19 cellular contexts compared by ENCODE assay signal in the genomic region with DNA sequence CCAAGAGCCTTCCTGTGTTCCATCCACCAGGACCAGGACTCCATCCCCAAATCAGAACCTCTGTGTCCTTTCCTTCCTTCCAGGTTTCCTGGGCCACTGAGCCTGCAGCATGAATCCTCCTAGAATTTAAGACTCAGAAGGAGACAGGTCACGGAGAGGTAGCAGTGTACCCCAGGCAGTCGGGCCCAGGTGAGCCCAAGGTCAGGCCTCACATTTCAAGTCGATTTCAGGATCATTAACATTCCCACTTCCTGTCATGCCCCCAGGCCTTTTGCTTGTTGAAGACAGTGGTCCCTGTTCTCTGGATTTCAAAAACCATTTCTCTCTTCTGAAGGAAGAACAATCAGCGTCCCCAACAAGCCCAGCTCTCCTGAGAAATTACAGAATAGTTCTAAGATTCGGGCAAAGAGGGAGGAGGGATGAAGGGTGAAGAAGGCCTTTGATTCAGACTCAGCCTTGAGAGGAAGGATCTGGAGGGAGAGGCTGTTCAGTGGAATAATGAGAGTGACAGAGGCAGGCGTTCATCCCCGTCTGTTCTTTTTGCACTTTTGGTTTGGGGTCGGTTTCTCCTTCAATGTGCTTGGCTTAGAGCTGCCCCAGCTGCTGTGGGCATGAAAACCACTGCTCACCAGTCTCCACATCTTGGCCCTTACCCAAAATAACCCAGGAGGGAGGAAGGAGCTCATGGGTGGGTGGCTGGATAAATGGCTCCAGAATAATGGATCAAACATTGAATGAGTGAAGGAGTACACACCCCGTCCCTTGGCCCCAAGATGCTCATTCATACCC.
"Had no signal": no experiment of that assay in that cellular context is flagged by ENCODE, and none has a peak within 500 bp of the region (broad histone marks: within the 10 kb centered on the region; RNA-seq: fewer than 3 reads in every experiment).

No MANE protein-coding gene starts in this region.

- H2AFZ ChIP-seq: parathyroid adenoma had no signal

- DNase-seq: cerebellar nuclear complex; effector memory CD8-positive, alpha-beta T cell; esophagus squamous epithelium; foreskin fibroblast; glutamatergic neuron; left ventricle myocardium inferior; lower lobe of right lung; naive thymus-derived CD8-positive, alpha-beta T cell; psoas muscle; retina; right lobe of liver; spleen; stimulated activated CD4-positive, alpha-beta T cell treated with anti-CD3 and anti-CD28 coated beads, Interleukin-15, amount 100 ng/mL, for 24 hours; stimulated activated CD4-positive, alpha-beta T cell treated with anti-CD3 and anti-CD28 coated beads, Interleukin-1b, Interleukin-23, amount 100 ng/mL, for 48 hours; stimulated activated CD4-positive, alpha-beta T cell treated with anti-CD3 and anti-CD28 coated beads, Interleukin-4, amount 100 ng/mL, for 24 hours; tibial artery had no signal

- H3K9me3 ChIP-seq: esophagus squamous epithelium, gastroesophageal sphincter, left ventricle myocardium inferior, lower lobe of right lung, psoas muscle, right lobe of liver, spleen, tibial artery had no signal

- H3K4me1 ChIP-seq: gastroesophageal sphincter, lower lobe of right lung, parathyroid adenoma, psoas muscle, right lobe of liver, tibial artery had no signal

- H3K79me2 ChIP-seq: parathyroid adenoma had no signal

- H3K9ac ChIP-seq: parathyroid adenoma had no signal

- H3K27ac ChIP-seq: esophagus squamous epithelium, gastroesophageal sphincter, left ventricle myocardium inferior, lower lobe of right lung, parathyroid adenoma, psoas muscle, right lobe of liver, spleen, tibial artery had no signal

- H3K27me3 ChIP-seq: esophagus squamous epithelium, gastroesophageal sphincter, right lobe of liver, spleen, tibial artery had no signal

- ATAC-seq: effector memory CD8-positive, alpha-beta T cell; gastroesophageal sphincter; lower lobe of right lung; naive thymus-derived CD8-positive, alpha-beta T cell; psoas muscle; right lobe of liver; stimulated activated memory B cell treated with anti-CD40 and anti-IgM and Interleukin-4, amounts not matched to agents 10 μg/mL and 1 μg/mL and 100 μg/mL, for 72 hours had no signal

- H3K36me3 ChIP-seq: esophagus squamous epithelium, lower lobe of right lung, right lobe of liver, spleen had no signal

- H3K4me3 ChIP-seq: esophagus squamous epithelium, gastroesophageal sphincter, left ventricle myocardium inferior, lower lobe of right lung, psoas muscle, right lobe of liver, spleen, tibial artery had no signal
